ENCODE assay signal across 38 cellular contexts in the genomic region with DNA sequence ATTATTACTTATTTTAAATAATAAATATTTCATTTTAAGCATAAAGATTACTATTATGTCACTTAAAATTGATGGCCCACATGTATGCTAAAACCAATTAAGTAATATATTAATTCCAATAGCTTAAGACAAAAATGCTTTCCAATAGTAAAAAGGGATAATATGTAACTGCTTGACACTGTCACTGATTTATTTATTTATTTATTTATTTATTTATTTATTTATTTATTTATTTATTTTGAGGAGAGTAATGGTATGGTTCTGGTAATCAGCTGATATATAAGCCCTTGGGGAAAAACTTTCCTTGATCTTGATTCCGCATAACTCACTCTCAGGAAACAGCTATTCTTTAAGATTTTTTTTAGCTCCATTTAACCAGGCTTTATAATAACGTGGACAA.
"Had no signal": no experiment of that assay in that cellular context is flagged by ENCODE, and none has a peak within 500 bp of the region (broad histone marks: within the 10 kb centered on the region; RNA-seq: fewer than 3 reads in every experiment).

No MANE protein-coding gene starts in this region.

- H3K4me3 ChIP-seq: adrenal gland, body of pancreas, breast epithelium had no signal

- H3K4me1 ChIP-seq: adrenal gland, body of pancreas, breast epithelium had no signal

- H3K27me3 Mint-ChIP-seq: activated B cell treated with CpG ODN at 0.5 μM for 24 hours; activated CD4-positive, alpha-beta memory T cell treated with anti-CD3 and anti-CD28 coated beads for 36 hours; activated CD4-positive, alpha-beta T cell treated with anti-CD3 and anti-CD28 coated beads, Interleukin-2, amount 10 ng/mL, durations not matched to agents 24 days and 14 days; activated CD8-positive, alpha-beta memory T cell treated with anti-CD3 and anti-CD28 coated beads, Interleukin-2, amount 10 ng/mL, durations not matched to agents 7 days and 5 days; activated CD8-positive, alpha-beta T cell treated with anti-CD3 and anti-CD28 coated beads for 36 hours; activated naive CD8-positive, alpha-beta T cell treated with anti-CD3 and anti-CD28 coated beads for 36 hours; activated T-helper 17 cell treated with anti-CD3 and anti-CD28 coated beads, Interleukin-2, amount 50 U/mL, for 72 hours had no signal

- H3K9me3 Mint-ChIP-seq: activated B cell treated with CpG ODN at 0.5 μM for 24 hours; activated CD4-positive, alpha-beta T cell treated with anti-CD3 and anti-CD28 coated beads, Interleukin-2, amount 10 ng/mL, durations not matched to agents 24 days and 14 days had no signal

- FAIRE-seq: astrocyte, TTC549 had no signal

- H3K27ac ChIP-seq: adrenal gland, body of pancreas, brain microvascular endothelial cell, breast epithelium, VCaP had no signal

- H3K27me3 ChIP-seq: adrenal gland, body of pancreas, brain microvascular endothelial cell, breast epithelium had no signal

- H3K27ac Mint-ChIP-seq: activated B cell treated with CpG ODN at 0.5 μM for 24 hours; activated CD4-positive, alpha-beta memory T cell treated with anti-CD3 and anti-CD28 coated beads for 36 hours; activated CD4-positive, alpha-beta T cell treated with anti-CD3 and anti-CD28 coated beads, Interleukin-2, amount 10 ng/mL, durations not matched to agents 24 days and 14 days; activated CD8-positive, alpha-beta memory T cell treated with anti-CD3 and anti-CD28 coated beads, Interleukin-2, amount 10 ng/mL, durations not matched to agents 7 days and 5 days; activated CD8-positive, alpha-beta T cell treated with anti-CD3 and anti-CD28 coated beads for 36 hours; activated naive CD4-positive, alpha-beta T cell treated with anti-CD3 and anti-CD28 coated beads for 36 hours; activated naive CD4-positive, alpha-beta T cell treated with anti-CD3 and anti-CD28 coated beads, Interleukin-2, amount 50 U/mL, for 72 hours; activated naive CD8-positive, alpha-beta T cell treated with anti-CD3 and anti-CD28 coated beads for 36 hours; activated T-cell treated with anti-CD3 and anti-CD28 coated beads, Interleukin-2, amount 50 U/mL, for 72 hours; activated T-helper 1 cell treated with anti-CD3 and anti-CD28 coated beads, Interleukin-12 subunit alpha, Interleukin-12 subunit beta, Interleukin-2, Interleukin-4 antibody, amounts not matched to agents 30 ng/mL and 10 ng/mL and 1 ng/mL, durations not matched to agents 14 hours and 24 hours and 36 hours; activated T-helper 17 cell treated with anti-CD3 and anti-CD28 coated beads, Interleukin-2, amount 50 U/mL, for 72 hours; T-helper 1 cell treated with Interleukin-12 subunit alpha and Interleukin-12 subunit beta and Interleukin-4 antibody, amounts not matched to agents 30 μg/mL and 1 μg/mL, for 36 hours; T-helper 2 cell treated with Interferon-gamma antibody and Interleukin-4, amounts not matched to agents 5 μg/mL and 100 μg/mL, for 36 hours had no signal

- H3K36me3 ChIP-seq: adrenal gland, brain microvascular endothelial cell, breast epithelium had no signal

- H3K9me3 ChIP-seq: adrenal gland, body of pancreas, breast epithelium had no signal

- DNase-seq: activated B cell treated with CpG ODN at 0.5 μM for 24 hours; activated CD4-positive, alpha-beta memory T cell treated with anti-CD3 and anti-CD28 coated beads for 36 hours; activated CD4-positive, alpha-beta T cell treated with anti-CD3 and anti-CD28 coated beads for 4 hours; activated CD4-positive, alpha-beta T cell treated with anti-CD3 and anti-CD28 coated beads, Interleukin-2, amount 10 ng/mL, durations not matched to agents 24 days and 14 days; activated CD4-positive, alpha-beta T cell treated with anti-CD3 and anti-CD28 coated beads, Interleukin-2, amount 50 U/mL, for 1 hour; activated CD4-positive, alpha-beta T cell treated with anti-CD3 and anti-CD28 coated beads, Interleukin-2, amount 50 U/mL, for 4 hours; activated CD4-positive, CD25-positive, alpha-beta regulatory T cell treated with anti-CD3 and anti-CD28 coated beads, Interleukin-2, amount 50 U/mL, for 72 hours; activated CD8-positive, alpha-beta memory T cell treated with anti-CD3 and anti-CD28 coated beads for 24 hours; activated CD8-positive, alpha-beta memory T cell treated with anti-CD3 and anti-CD28 coated beads, Interleukin-2, amount 10 ng/mL, durations not matched to agents 7 days and 5 days; activated CD8-positive, alpha-beta memory T cell treated with anti-CD3 and anti-CD28 coated beads, Interleukin-2, amount 50 U/mL, for 48 hours; activated CD8-positive, alpha-beta T cell treated with anti-CD3 and anti-CD28 coated beads for 36 hours; activated effector memory CD4-positive, alpha-beta T cell treated with anti-CD3 and anti-CD28 coated beads, Interleukin-2, amount 50 U/mL, for 16 hours; activated gamma-delta T cell treated with Interleukin-2 at 50 U/mL for 16 hours; activated naive CD4-positive, alpha-beta T cell; activated naive CD4-positive, alpha-beta T cell treated with anti-CD3 and anti-CD28 coated beads for 36 hours; activated naive CD4-positive, alpha-beta T cell treated with anti-CD3 and anti-CD28 coated beads, Interleukin-2, amount 50 U/mL, for 16 hours; activated naive CD8-positive, alpha-beta T cell treated with anti-CD3 and anti-CD28 coated beads for 36 hours; activated T-cell treated with anti-CD3 and anti-CD28 coated beads, Interleukin-2, amount 50 U/mL, for 1 hour; activated T-cell treated with anti-CD3 and anti-CD28 coated beads, Interleukin-2, amount 50 U/mL, for 4 hours; activated T-cell treated with anti-CD3 and anti-CD28 coated beads, Interleukin-2, amount 50 U/mL, for 72 hours; adrenal gland; amniotic stem cell; aorta; body of pancreas; brain microvascular endothelial cell; central memory CD4-positive, alpha-beta T cell; T-helper 1 cell; T-helper 2 cell; T-helper 9 cell had no signal

- ATAC-seq: activated CD8-positive, alpha-beta memory T cell treated with anti-CD3 and anti-CD28 coated beads, Interleukin-2, amount 10 ng/mL, durations not matched to agents 7 days and 5 days; activated CD8-positive, alpha-beta T cell treated with anti-CD3 and anti-CD28 coated beads for 36 hours; activated naive CD4-positive, alpha-beta T cell treated with anti-CD3 and anti-CD28 coated beads, Interleukin-2, amount 50 U/mL, for 72 hours; activated T-cell treated with anti-CD3 and anti-CD28 coated beads, Interleukin-2, amount 50 U/mL, for 4 hours; activated T-cell treated with anti-CD3 and anti-CD28 coated beads, Interleukin-2, amount 50 U/mL, for 72 hours; activated T-helper 17 cell treated with anti-CD3 and anti-CD28 coated beads, Interleukin-2, amount 50 U/mL, for 72 hours; body of pancreas had no signal

- H3K36me3 Mint-ChIP-seq: activated CD4-positive, alpha-beta memory T cell treated with anti-CD3 and anti-CD28 coated beads for 36 hours; activated CD8-positive, alpha-beta memory T cell treated with anti-CD3 and anti-CD28 coated beads, Interleukin-2, amount 10 ng/mL, durations not matched to agents 7 days and 5 days; activated naive CD4-positive, alpha-beta T cell treated with anti-CD3 and anti-CD28 coated beads, Interleukin-2, amount 50 U/mL, for 72 hours; activated naive CD8-positive, alpha-beta T cell treated with anti-CD3 and anti-CD28 coated beads for 36 hours had no signal

- H3K4me1 Mint-ChIP-seq: activated B cell treated with CpG ODN at 0.5 μM for 24 hours; activated CD4-positive, alpha-beta T cell treated with anti-CD3 and anti-CD28 coated beads, Interleukin-2, amount 10 ng/mL, durations not matched to agents 24 days and 14 days; activated CD8-positive, alpha-beta memory T cell treated with anti-CD3 and anti-CD28 coated beads, Interleukin-2, amount 10 ng/mL, durations not matched to agents 7 days and 5 days; activated naive CD8-positive, alpha-beta T cell treated with anti-CD3 and anti-CD28 coated beads for 36 hours; activated T-helper 17 cell treated with anti-CD3 and anti-CD28 coated beads, Interleukin-2, amount 50 U/mL, for 72 hours had no signal

- H3K4me3 Mint-ChIP-seq: activated B cell treated with CpG ODN at 0.5 μM for 24 hours; activated CD4-positive, alpha-beta memory T cell treated with anti-CD3 and anti-CD28 coated beads for 36 hours; activated CD4-positive, alpha-beta T cell treated with anti-CD3 and anti-CD28 coated beads, Interleukin-2, amount 10 ng/mL, durations not matched to agents 24 days and 14 days; activated CD8-positive, alpha-beta memory T cell treated with anti-CD3 and anti-CD28 coated beads, Interleukin-2, amount 10 ng/mL, durations not matched to agents 7 days and 5 days; activated CD8-positive, alpha-beta T cell treated with anti-CD3 and anti-CD28 coated beads for 36 hours; activated naive CD4-positive, alpha-beta T cell treated with anti-CD3 and anti-CD28 coated beads for 36 hours; activated naive CD8-positive, alpha-beta T cell treated with anti-CD3 and anti-CD28 coated beads for 36 hours; activated T-cell treated with anti-CD3 and anti-CD28 coated beads, Interleukin-2, amount 50 U/mL, for 4 hours; activated T-cell treated with anti-CD3 and anti-CD28 coated beads, Interleukin-2, amount 50 U/mL, for 72 hours; activated T-helper 1 cell treated with anti-CD3 and anti-CD28 coated beads, Interleukin-12 subunit alpha, Interleukin-12 subunit beta, Interleukin-2, Interleukin-4 antibody, amounts not matched to agents 30 ng/mL and 10 ng/mL and 1 ng/mL, durations not matched to agents 14 hours and 24 hours and 36 hours; activated T-helper 17 cell treated with anti-CD3 and anti-CD28 coated beads, Interleukin-2, amount 50 U/mL, for 72 hours; T-helper 1 cell treated with Interleukin-12 subunit alpha and Interleukin-12 subunit beta and Interleukin-4 antibody, amounts not matched to agents 30 μg/mL and 1 μg/mL, for 36 hours; T-helper 2 cell treated with Interferon-gamma antibody and Interleukin-4, amounts not matched to agents 5 μg/mL and 100 μg/mL, for 36 hours had no signal
